Comparison of ENCODE assay signal across 10 cellular contexts in the genomic region with DNA sequence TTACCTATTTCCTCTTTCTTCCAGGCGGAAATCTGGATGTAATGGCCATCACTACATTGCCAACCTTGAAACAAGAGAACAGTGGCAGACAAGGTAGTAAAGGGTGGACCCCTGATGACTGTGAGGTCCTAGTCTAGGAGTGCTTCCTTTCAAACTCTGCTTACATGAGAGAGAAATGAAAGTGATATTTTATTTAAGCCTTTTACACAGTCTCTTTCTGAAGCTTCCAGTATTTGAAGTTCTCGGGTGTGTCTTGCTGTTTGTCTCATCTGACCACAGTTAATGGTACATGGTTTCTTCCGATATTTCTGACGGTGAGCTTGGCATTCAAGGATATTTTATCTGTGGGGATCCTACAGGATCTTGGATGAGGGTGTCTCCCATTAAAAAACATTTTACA.
A peak's percentile ranks its signal among the peaks of the same experiment; 100 is the strongest.
DNase-seq lines count a peak whose midpoint lies in the region; ATAC-seq and TF ChIP-seq lines count a peak whose summit lies in the region.
"Had no signal": no experiment of that assay in that cellular context is flagged by ENCODE, and none has a peak within 500 bp of the region (broad histone marks: within the 10 kb centered on the region; RNA-seq: fewer than 3 reads in every experiment).

No MANE protein-coding gene starts in this region.

- H3K27me3 ChIP-seq in right lobe of liver: no peaks in the 10 kb centered on the region

- H3K27ac ChIP-seq in VCaP (peak overlapping the region; percentile 3; the same call in 1 of the 2 replicates), right lobe of liver (no peak overlapping the region)

- no peak for TF ChIP-seq POLR2A in right lobe of liver (IDR thresholded peaks at IDR 0.05)

- 72% methylated on average over 3 of the region's 4 CpGs for WGBS in right lobe of liver (ENCODE audit: insufficient coverage, low coverage, low lambda C conversion rate, missing lambda C conversion rate)

- DNase-seq in activated T-cell treated with anti-CD3 and anti-CD28 coated beads, Interleukin-2, amount 50 U/mL, for 4 hours: no peak
- DNase-seq in activated T-cell treated with anti-CD3 and anti-CD28 coated beads for 4 hours (no peak), NCI-H510A (lab: John Stamatoyannopoulos, UW) (no peak), GM03348 (ENCODE audit: low spot score) (no peak), right lobe of liver (no peak)
- DNase-seq: NCI-H1105; NK-92 treated with Interleukin-12 subunit alpha and Interleukin-12 subunit beta, amount 100 ng/mL, for 24 hours had no signal

- no peak for TF ChIP-seq CTCF in VCaP (conservative IDR thresholded peaks at IDR 0.05)
- TF ChIP-seq CTCF in right lobe of liver (IDR thresholded peaks at IDR 0.05): no peak

- H3K4me3 Mint-ChIP-seq in activated T-cell treated with anti-CD3 and anti-CD28 coated beads, Interleukin-2, amount 50 U/mL, for 4 hours: peak overlapping the region; percentile 27
- H3K4me3 Mint-ChIP-seq in stimulated activated naive CD8-positive, alpha-beta T cell treated with anti-CD3 and anti-CD28 coated beads, Interleukin-15, Interleukin-2, amounts not matched to agents 100 ng/mL and 50 ng/mL, for 24 hours: peak overlapping the region; percentile 66

- H3K4me1 Mint-ChIP-seq in activated T-cell treated with anti-CD3 and anti-CD28 coated beads, Interleukin-2, amount 50 U/mL, for 4 hours (ENCODE audit: low read depth): peaks cover 24% of the 10 kb centered on the region
- peaks cover 35% of the 10 kb centered on the region for H3K4me1 Mint-ChIP-seq in stimulated activated naive CD8-positive, alpha-beta T cell treated with anti-CD3 and anti-CD28 coated beads, Interleukin-15, Interleukin-2, amounts not matched to agents 100 ng/mL and 50 ng/mL, for 24 hours (ENCODE audit: low read depth)

- no peaks in the 10 kb centered on the region for H3K36me3 ChIP-seq in right lobe of liver

- peak overlapping the region; percentile 91 for H3K27ac Mint-ChIP-seq in stimulated activated naive CD8-positive, alpha-beta T cell treated with anti-CD3 and anti-CD28 coated beads, Interleukin-15, Interleukin-2, amounts not matched to agents 100 ng/mL and 50 ng/mL, for 24 hours

- intact Hi-C loops in right lobe of liver (cut with DNase I): no loop called here

- no peaks in the 10 kb centered on the region for H3K9me3 ChIP-seq in right lobe of liver

- peaks cover 3% of the 10 kb centered on the region for H3K36me3 Mint-ChIP-seq in activated T-cell treated with anti-CD3 and anti-CD28 coated beads, Interleukin-2, amount 50 U/mL, for 4 hours (ENCODE audit: insufficient read depth)
- peaks cover 5% of the 10 kb centered on the region for H3K36me3 Mint-ChIP-seq in stimulated activated naive CD8-positive, alpha-beta T cell treated with anti-CD3 and anti-CD28 coated beads, Interleukin-15, Interleukin-2, amounts not matched to agents 100 ng/mL and 50 ng/mL, for 24 hours (ENCODE audit: low read depth)

- no peak overlapping the region for H3K4me3 ChIP-seq in right lobe of liver

- no peaks in the 10 kb centered on the region for H3K4me1 ChIP-seq in right lobe of liver

- H3K27me3 Mint-ChIP-seq in activated T-cell treated with anti-CD3 and anti-CD28 coated beads, Interleukin-2, amount 50 U/mL, for 4 hours (ENCODE audit: low read depth): no peaks in the 10 kb centered on the region
- no peaks in the 10 kb centered on the region for H3K27me3 Mint-ChIP-seq in stimulated activated naive CD8-positive, alpha-beta T cell treated with anti-CD3 and anti-CD28 coated beads, Interleukin-15, Interleukin-2, amounts not matched to agents 100 ng/mL and 50 ng/mL, for 24 hours

- peak; percentile 85 to 87 for ATAC-seq in activated T-cell treated with anti-CD3 and anti-CD28 coated beads, Interleukin-2, amount 50 U/mL, for 4 hours
- ATAC-seq in GM21786 (IDR thresholded peaks at IDR 0.05; ENCODE audit: unreplicated experiment): peak; percentile 52
- no peak for ATAC-seq in right lobe of liver

- no peaks in the 10 kb centered on the region for H3K9me3 Mint-ChIP-seq in activated T-cell treated with anti-CD3 and anti-CD28 coated beads, Interleukin-2, amount 50 U/mL, for 4 hours
- no peaks in the 10 kb centered on the region for H3K9me3 Mint-ChIP-seq in stimulated activated naive CD8-positive, alpha-beta T cell treated with anti-CD3 and anti-CD28 coated beads, Interleukin-15, Interleukin-2, amounts not matched to agents 100 ng/mL and 50 ng/mL, for 24 hours

Comparison
In these comparisons a context has a peak if more than half of its experiments do, and no peak if none do; other contexts are left out.
1. ATAC-seq: peak in activated T-cell treated with anti-CD3 and anti-CD28 coated beads, Interleukin-2, amount 50 U/mL, for 4 hours (2 of 2) and GM21786 (single experiment); none in right lobe of liver (0 of 4).